In genomic region chr3:45950131-45950530, GRCh38 we compare ENCODE assay signal across 20 cellular contexts. TPM values are rescaled to one million over a fixed set of nuclear protein-coding genes. Genes with fewer than 3 reads are reported as not detected.
DNase-seq lines count a peak whose midpoint lies in the region; ATAC-seq lines count a peak whose summit lies in the region.
"Had no signal": no experiment of that assay in that cellular context is flagged by ENCODE, and none has a peak within 500 bp of the region (broad histone marks: within the 10 kb centered on the region; RNA-seq: fewer than 3 reads in every experiment).

No MANE protein-coding gene starts in this region.

- peaks cover 91% of the 10 kb centered on the region for H3K36me3 ChIP-seq in CD4-positive, CD25-positive, alpha-beta regulatory T cell (ENCODE audit: control insufficient read depth, insufficient read depth, low read length)
- H3K36me3 ChIP-seq: BE2C had no signal

- no peaks in the 10 kb centered on the region for H3K9me3 Mint-ChIP-seq in T-helper 1 cell treated with Interleukin-12 subunit alpha and Interleukin-12 subunit beta and Interleukin-4 antibody, amounts not matched to agents 30 μg/mL and 1 μg/mL, for 36 hours
- no peaks in the 10 kb centered on the region for H3K9me3 Mint-ChIP-seq in CD4-positive, CD25-positive, alpha-beta regulatory T cell
- no peaks in the 10 kb centered on the region for H3K9me3 Mint-ChIP-seq in naive thymus-derived CD8-positive, alpha-beta T cell
- H3K9me3 Mint-ChIP-seq: activated naive CD4-positive, alpha-beta T cell treated with anti-CD3 and anti-CD28 coated beads for 36 hours; brain; dendritic cell treated with granulocyte-macrophage colony-stimulating factor and Interleukin-4, amounts not matched to agents 40 ng/mL and 50 ng/mL, for 4 days had no signal

- H3K4me3 ChIP-seq in CD4-positive, CD25-positive, alpha-beta regulatory T cell (ENCODE audit: low read depth, low read length) = peak overlapping the region; percentile 33
- H3K4me3 ChIP-seq: right lobe of liver had no signal

- H3K4me1 Mint-ChIP-seq in T-helper 1 cell treated with Interleukin-12 subunit alpha and Interleukin-12 subunit beta and Interleukin-4 antibody, amounts not matched to agents 30 μg/mL and 1 μg/mL, for 36 hours (ENCODE audit: low read depth) = peaks cover 76% of the 10 kb centered on the region
- H3K4me1 Mint-ChIP-seq in CD4-positive, CD25-positive, alpha-beta regulatory T cell = peaks cover 13 to 77% (median 44%) of the 10 kb centered on the region in 4 donors
- H3K4me1 Mint-ChIP-seq in naive thymus-derived CD8-positive, alpha-beta T cell = peaks cover 25 to 68% (median 54%) of the 10 kb centered on the region in 4 donors
- H3K4me1 Mint-ChIP-seq: brain had no signal

- no peak for DNase-seq in T-helper 1 cell
- no peak for DNase-seq in CD4-positive, CD25-positive, alpha-beta regulatory T cell
- peak; percentile 55 for DNase-seq in activated CD8-positive, alpha-beta memory T cell treated with anti-CD3 and anti-CD28 coated beads, Interleukin-2, amount 50 U/mL, for 48 hours
- DNase-seq in naive thymus-derived CD8-positive, alpha-beta T cell = no peak
- no peak for DNase-seq in GOT3 (lab: John Stamatoyannopoulos, UW)
- no peak for DNase-seq in HCEC 1CT
- DNase-seq: BE2C, DMS 273 treated with DMSO at 0.1 percent for 48 hours, KG1, NCI-H1930, NCI-H510A, right lobe of liver, substantia nigra had no signal

- H3K4me1 ChIP-seq in CD4-positive, CD25-positive, alpha-beta regulatory T cell (ENCODE audit: control insufficient read depth, insufficient read depth, low read length, poor library complexity, severe bottlenecking) = peaks cover 56% of the 10 kb centered on the region
- H3K4me1 ChIP-seq: BE2C had no signal

- POLR2A ChIA-PET in naive thymus-derived CD8-positive, alpha-beta T cell (lab: Charles Lee) = interaction anchor here (0.7 to 2.0 kb wide), 9 partner anchors 9 to 119 kb away, joined by 3 to 12 read pairs (median 4); partner anchors contain the start of gene FYCO1

- H3K27me3 Mint-ChIP-seq in T-helper 1 cell treated with Interleukin-12 subunit alpha and Interleukin-12 subunit beta and Interleukin-4 antibody, amounts not matched to agents 30 μg/mL and 1 μg/mL, for 36 hours (ENCODE audit: low read depth) = no peaks in the 10 kb centered on the region
- H3K27me3 Mint-ChIP-seq in CD4-positive, CD25-positive, alpha-beta regulatory T cell = no peaks in the 10 kb centered on the region
- H3K27me3 Mint-ChIP-seq in naive thymus-derived CD8-positive, alpha-beta T cell = no peaks in the 10 kb centered on the region
- H3K27me3 Mint-ChIP-seq: brain; dendritic cell treated with granulocyte-macrophage colony-stimulating factor and Interleukin-4, amounts not matched to agents 40 ng/mL and 50 ng/mL, for 4 days had no signal

- peak overlapping the region; percentile 26 for H3K4me3 Mint-ChIP-seq in T-helper 1 cell treated with Interleukin-12 subunit alpha and Interleukin-12 subunit beta and Interleukin-4 antibody, amounts not matched to agents 30 μg/mL and 1 μg/mL, for 36 hours
- H3K4me3 Mint-ChIP-seq in CD4-positive, CD25-positive, alpha-beta regulatory T cell = peak overlapping the region in 3 of 4 donors; percentile 28 to 83 (median 63)
- peak overlapping the region in 8 of 10 donors; percentile 19 to 74 (median 56) for H3K4me3 Mint-ChIP-seq in naive thymus-derived CD8-positive, alpha-beta T cell
- H3K4me3 Mint-ChIP-seq: activated naive CD4-positive, alpha-beta T cell treated with anti-CD3 and anti-CD28 coated beads for 36 hours; brain; dendritic cell treated with granulocyte-macrophage colony-stimulating factor and Interleukin-4, amounts not matched to agents 40 ng/mL and 50 ng/mL, for 4 days had no signal

- ATAC-seq in CD4-positive, CD25-positive, alpha-beta regulatory T cell (ENCODE audit: low read depth in 2 of 2) = no peak
- ATAC-seq in naive thymus-derived CD8-positive, alpha-beta T cell = no peak
- ATAC-seq in GM21390 (IDR thresholded peaks at IDR 0.05; ENCODE audit: unreplicated experiment) = no peak

- H3K27me3 ChIP-seq in CD4-positive, CD25-positive, alpha-beta regulatory T cell (ENCODE audit: control insufficient read depth, insufficient read depth, low read length) = no peaks in the 10 kb centered on the region
- H3K27me3 ChIP-seq: BE2C, right lobe of liver had no signal

- peak overlapping the region; percentile 67 for H3K27ac Mint-ChIP-seq in T-helper 1 cell treated with Interleukin-12 subunit alpha and Interleukin-12 subunit beta and Interleukin-4 antibody, amounts not matched to agents 30 μg/mL and 1 μg/mL, for 36 hours
- peak overlapping the region in 2 of 3 donors; percentile 79 to 89 for H3K27ac Mint-ChIP-seq in CD4-positive, CD25-positive, alpha-beta regulatory T cell
- peak overlapping the region; percentile 70 to 93 (median 88) for H3K27ac Mint-ChIP-seq in naive thymus-derived CD8-positive, alpha-beta T cell
- H3K27ac Mint-ChIP-seq: activated naive CD4-positive, alpha-beta T cell treated with anti-CD3 and anti-CD28 coated beads for 36 hours; brain; dendritic cell treated with granulocyte-macrophage colony-stimulating factor and Interleukin-4, amounts not matched to agents 40 ng/mL and 50 ng/mL, for 4 days had no signal

- no peaks in the 10 kb centered on the region for H3K9me3 ChIP-seq in CD4-positive, CD25-positive, alpha-beta regulatory T cell (ENCODE audit: control insufficient read depth in 2 of 2, low read length in 2 of 2)
- H3K9me3 ChIP-seq: BE2C, right lobe of liver had no signal

- H3K27ac ChIP-seq in CD4-positive, CD25-positive, alpha-beta regulatory T cell (ENCODE audit: insufficient read depth, low read length, poor library complexity, severe bottlenecking) = peak overlapping the region; percentile 68
- H3K27ac ChIP-seq: 22Rv1, right lobe of liver, RWPE1 had no signal

- peaks cover 96% of the 10 kb centered on the region for H3K36me3 Mint-ChIP-seq in T-helper 1 cell treated with Interleukin-12 subunit alpha and Interleukin-12 subunit beta and Interleukin-4 antibody, amounts not matched to agents 30 μg/mL and 1 μg/mL, for 36 hours (ENCODE audit: low read depth)
- peaks cover 84% of the 10 kb centered on the region for H3K36me3 Mint-ChIP-seq in CD4-positive, CD25-positive, alpha-beta regulatory T cell
- peaks cover 4 to 87% (median 65%) of the 10 kb centered on the region in 3 donors for H3K36me3 Mint-ChIP-seq in naive thymus-derived CD8-positive, alpha-beta T cell

RNA-seq across cellular contexts. Expression of gene CXCR6, which starts 6.9 kb away (rescaled TPM):
- 23.7 TPM for total RNA-seq in CD4-positive, CD25-positive, alpha-beta regulatory T cell
- polyA plus RNA-seq in CD4-positive, CD25-positive, alpha-beta regulatory T cell = 10 to 100 TPM; 23.7 to 40.3 (median 30.0) TPM
- total RNA-seq in naive thymus-derived CD8-positive, alpha-beta T cell = under 1 TPM; 0.25 to 0.34 TPM
- polyA plus RNA-seq in naive thymus-derived CD8-positive, alpha-beta T cell = 1 to 10 TPM in 1 of 3 donors, under 1 TPM in 2; 0.42 to 9.3 (median 0.80) TPM

RNA-seq across cellular contexts. Expression of gene FYCO1, which starts 45.5 kb away (rescaled TPM):
- 42.5 TPM for total RNA-seq in CD4-positive, CD25-positive, alpha-beta regulatory T cell
- 1 to 10 TPM; 2.1 to 3.3 (median 2.4) TPM for polyA plus RNA-seq in CD4-positive, CD25-positive, alpha-beta regulatory T cell
- total RNA-seq in naive thymus-derived CD8-positive, alpha-beta T cell = 10 to 100 TPM; 27.6 to 28.4 TPM
- 1 to 10 TPM; 1.7 to 6.0 (median 2.6) TPM for polyA plus RNA-seq in naive thymus-derived CD8-positive, alpha-beta T cell

Comparison
In these comparisons a context has a peak if more than half of its experiments do, and no peak if none do; other contexts are left out.
1. RNA of gene CXCR6, which starts 6.9 kb away (total RNA-seq): 23.7 TPM in CD4-positive, CD25-positive, alpha-beta regulatory T cell (single experiment); 0.25 to 0.34 TPM in naive thymus-derived CD8-positive, alpha-beta T cell; every median in the first group is over 10 times any median in the second.
2. Peak in every context shown above with its lines, with median percentiles within 50 percentile points of each other: H3K27ac Mint-ChIP-seq and H3K4me3 Mint-ChIP-seq.